ENCODE assay signal across 20 cellular contexts in the genomic region with DNA sequence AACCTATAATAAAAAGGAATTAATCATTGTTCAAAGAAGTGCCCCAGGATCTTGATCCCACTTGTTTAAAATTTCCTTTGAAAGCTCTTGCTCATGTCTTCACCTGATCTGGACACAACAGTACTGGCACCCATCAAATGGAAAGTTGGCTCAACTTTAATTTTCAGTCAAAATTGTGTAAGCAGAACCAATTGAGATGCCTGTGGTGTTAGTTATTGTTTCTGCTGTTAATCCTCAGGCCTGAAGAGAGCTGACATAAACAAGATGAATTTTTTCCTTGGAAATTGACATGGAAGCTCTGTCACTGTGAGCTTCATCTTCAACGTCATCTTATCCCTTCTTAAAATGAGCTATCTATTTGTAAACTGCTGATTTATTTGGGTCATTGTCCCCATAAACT.
"Had no signal": no experiment of that assay in that cellular context is flagged by ENCODE, and none has a peak within 500 bp of the region (broad histone marks: within the 10 kb centered on the region; RNA-seq: fewer than 3 reads in every experiment).

No MANE protein-coding gene starts in this region.

- H3K9me3 Mint-ChIP-seq: central memory CD8-positive, alpha-beta T cell had no signal

- H3K4me3 ChIP-seq: adrenal gland, body of pancreas, esophagus squamous epithelium, gastroesophageal sphincter, skin epidermis, upper lobe of left lung had no signal

- ATAC-seq: body of pancreas; gastroesophageal sphincter; left lobe of liver; naive thymus-derived CD8-positive, alpha-beta T cell had no signal

- H3K27ac Mint-ChIP-seq: activated T-helper 2 cell treated with anti-CD3 and anti-CD28 coated beads, Interferon-gamma antibody, Interleukin-2, Interleukin-4, amounts not matched to agents 10 μg/mL and 5 μg/mL and 100 μg/mL, durations not matched to agents 14 hours and 24 hours and 36 hours; naive thymus-derived CD8-positive, alpha-beta T cell; stimulated activated naive CD8-positive, alpha-beta T cell treated with anti-CD3 and anti-CD28 coated beads, Interleukin-15, Interleukin-2, amounts not matched to agents 100 ng/mL and 50 ng/mL, for 24 hours had no signal

- H3K27me3 Mint-ChIP-seq: central memory CD8-positive, alpha-beta T cell; naive thymus-derived CD8-positive, alpha-beta T cell had no signal

- DNase-seq: activated CD4-positive, alpha-beta T cell treated with anti-CD3 and anti-CD28 coated beads, Interleukin-2, amount 50 U/mL, for 4 hours; activated CD4-positive, CD25-positive, alpha-beta regulatory T cell treated with anti-CD3 and anti-CD28 coated beads, Interleukin-2, amount 50 U/mL, for 72 hours; activated naive CD4-positive, alpha-beta T cell treated with anti-CD3 and anti-CD28 coated beads, Interleukin-2, amount 50 U/mL, for 16 hours; adrenal gland; cortex of kidney; effector CD8-positive, alpha-beta T cell; esophagus squamous epithelium; islet precursor cell; naive thymus-derived CD8-positive, alpha-beta T cell; posterior cingulate gyrus; T-helper 1 cell; T1000; upper lobe of left lung had no signal

- H3K4me3 Mint-ChIP-seq: central memory CD8-positive, alpha-beta T cell; naive thymus-derived CD8-positive, alpha-beta T cell; stimulated activated naive CD8-positive, alpha-beta T cell treated with anti-CD3 and anti-CD28 coated beads, Interleukin-15, Interleukin-2, amounts not matched to agents 100 ng/mL and 50 ng/mL, for 24 hours had no signal
